1 cellular context compared by ENCODE assay signal in genomic region chr2:62738981-62739936, GRCh38.
TF ChIP-seq lines count a peak whose summit lies in the region.

No MANE protein-coding gene starts in this region.

TF ChIP-seq in A549, 52 proteins besides CTCF, POLR2A, EP300 and RAD21 (continued from another document):
- TF ChIP-seq REST (IDR thresholded peaks at IDR 0.05), result no peak
- TF ChIP-seq RARB (CRISPR knock-in tag; IDR thresholded peaks at IDR 0.05), result no peak
- TF ChIP-seq HOXA7 (CRISPR knock-in tag; IDR thresholded peaks at IDR 0.05), result no peak
